15 cellular contexts compared by ENCODE assay signal in genomic region chr12:99026332-99027116, GRCh38.
DNase-seq lines count a peak whose midpoint lies in the region; ATAC-seq and TF ChIP-seq lines count a peak whose summit lies in the region.
"Had no signal": no experiment of that assay in that cellular context is flagged by ENCODE, and none has a peak within 500 bp of the region (broad histone marks: within the 10 kb centered on the region; RNA-seq: fewer than 3 reads in every experiment).

No MANE protein-coding gene starts in this region.

- ATAC-seq in GM18520 (IDR thresholded peaks at IDR 0.05; ENCODE audit: unreplicated experiment) (peak; percentile 35), GM21576 (IDR thresholded peaks at IDR 0.05; ENCODE audit: unreplicated experiment) (peak; percentile 71), HG03175 (IDR thresholded peaks at IDR 0.05; ENCODE audit: unreplicated experiment) (peak; percentile 72)
- ATAC-seq in stimulated activated naive CD8-positive, alpha-beta T cell treated with anti-CD3 and anti-CD28 coated beads, Interleukin-15, amount 100 ng/mL, for 72 hours, result no peak
- ATAC-seq: activated CD8-positive, alpha-beta memory T cell treated with anti-CD3 and anti-CD28 coated beads, Interleukin-2, amount 10 ng/mL, durations not matched to agents 7 days and 5 days had no signal

- H3K79me2 ChIP-seq in OCI-LY3 (ENCODE audit: low read length) (no peaks in the 10 kb centered on the region), smooth muscle cell (ENCODE audit: low read depth) (no peaks in the 10 kb centered on the region)

- H3K27ac ChIP-seq in OCI-LY3 (ENCODE audit: low read length) (peak overlapping the region; percentile 54), smooth muscle cell (ENCODE audit: low read depth) (no peak overlapping the region)
- H3K27ac ChIP-seq: thyroid gland had no signal

- H3K9me3 ChIP-seq in OCI-LY3 (ENCODE audit: insufficient read depth, low read length), result no peaks in the 10 kb centered on the region
- H3K9me3 ChIP-seq in smooth muscle cell (replicated peaks; ENCODE audit: low read depth), result no peaks in the 10 kb centered on the region
- H3K9me3 ChIP-seq: thyroid gland had no signal

- H3K4me1 Mint-ChIP-seq in stimulated activated naive CD8-positive, alpha-beta T cell treated with anti-CD3 and anti-CD28 coated beads, Interleukin-15, amount 100 ng/mL, for 72 hours, result no peaks in the 10 kb centered on the region
- H3K4me1 Mint-ChIP-seq: activated CD8-positive, alpha-beta memory T cell treated with anti-CD3 and anti-CD28 coated beads, Interleukin-2, amount 10 ng/mL, durations not matched to agents 7 days and 5 days; CD4-positive, CD25-positive, alpha-beta regulatory T cell had no signal

- no peak for TF ChIP-seq CTCF in OCI-LY3 (IDR thresholded peaks at IDR 0.05; ENCODE audit: low read depth, low read length)
- TF ChIP-seq CTCF in smooth muscle cell (IDR thresholded peaks at IDR 0.05; ENCODE audit: borderline replicate concordance, insufficient read depth, poor library complexity, severe bottlenecking), result no peak

- H3K4me3 ChIP-seq in OCI-LY3 (ENCODE audit: low read length) (no peak overlapping the region), smooth muscle cell (no peak overlapping the region)
- H3K4me3 ChIP-seq: thyroid gland had no signal

- DNase-seq in smooth muscle cell (lab: John Stamatoyannopoulos, UW; ENCODE audit: unreplicated experiment), result no peak
- no peak for DNase-seq in COR-L47 (lab: John Stamatoyannopoulos, UW)
- DNase-seq in HUDEP-2 (lab: John Stamatoyannopoulos, UW; ENCODE audit: unreplicated experiment in 76 of 76), result no peak
- no peak for DNase-seq in stimulated activated naive CD8-positive, alpha-beta T cell treated with anti-CD3 and anti-CD28 coated beads, Interleukin-15, amount 100 ng/mL, for 72 hours
- DNase-seq: activated CD8-positive, alpha-beta memory T cell treated with anti-CD3 and anti-CD28 coated beads, Interleukin-2, amount 10 ng/mL, durations not matched to agents 7 days and 5 days; activated gamma-delta T cell; CD4-positive, CD25-positive, alpha-beta regulatory T cell; NCI-H2029 treated with DMSO at 0.1 percent for 48 hours; NCI-H524 treated with DMSO at 0.1 percent for 48 hours; stimulated activated CD4-positive, alpha-beta T cell treated with anti-CD3 and anti-CD28 coated beads, Interleukin-4, amount 100 ng/mL, for 4 hours; thyroid gland had no signal

- peaks cover 11% of the 10 kb centered on the region for H3K27me3 Mint-ChIP-seq in stimulated activated naive CD8-positive, alpha-beta T cell treated with anti-CD3 and anti-CD28 coated beads, Interleukin-15, amount 100 ng/mL, for 72 hours
- H3K27me3 Mint-ChIP-seq: CD4-positive, CD25-positive, alpha-beta regulatory T cell had no signal

- H3K9ac ChIP-seq in OCI-LY3 (ENCODE audit: low read length) (no peak overlapping the region), smooth muscle cell (ENCODE audit: low read depth) (no peak overlapping the region)

- H3K27me3 ChIP-seq in OCI-LY3 (ENCODE audit: low read depth, low read length), result no peaks in the 10 kb centered on the region
- H3K27me3 ChIP-seq in smooth muscle cell (ENCODE audit: low read depth), result no peaks in the 10 kb centered on the region
- H3K27me3 ChIP-seq: thyroid gland had no signal

- no peak overlapping the region for H3K4me3 Mint-ChIP-seq in stimulated activated naive CD8-positive, alpha-beta T cell treated with anti-CD3 and anti-CD28 coated beads, Interleukin-15, amount 100 ng/mL, for 72 hours
- H3K4me3 Mint-ChIP-seq: activated CD8-positive, alpha-beta memory T cell treated with anti-CD3 and anti-CD28 coated beads, Interleukin-2, amount 10 ng/mL, durations not matched to agents 7 days and 5 days; CD4-positive, CD25-positive, alpha-beta regulatory T cell had no signal

- H3K36me3 ChIP-seq in OCI-LY3 (replicated peaks; ENCODE audit: low read depth, low read length) (no peaks in the 10 kb centered on the region), smooth muscle cell (ENCODE audit: low read depth) (no peaks in the 10 kb centered on the region)
- H3K36me3 ChIP-seq: thyroid gland had no signal

- H4K20me1 ChIP-seq in OCI-LY3 (ENCODE audit: insufficient read depth, low read length) (no peaks in the 10 kb centered on the region), smooth muscle cell (ENCODE audit: low read depth) (no peaks in the 10 kb centered on the region)

- H3K9me3 Mint-ChIP-seq in stimulated activated naive CD8-positive, alpha-beta T cell treated with anti-CD3 and anti-CD28 coated beads, Interleukin-15, amount 100 ng/mL, for 72 hours, result peaks cover 0 to 6% of the 10 kb centered on the region in 2 donors

- H3F3A ChIP-seq in smooth muscle cell (ENCODE audit: low read depth), result no peaks in the 10 kb centered on the region

- H3K27ac Mint-ChIP-seq in stimulated activated naive CD8-positive, alpha-beta T cell treated with anti-CD3 and anti-CD28 coated beads, Interleukin-15, amount 100 ng/mL, for 72 hours, result no peak overlapping the region
- H3K27ac Mint-ChIP-seq: activated CD8-positive, alpha-beta memory T cell treated with anti-CD3 and anti-CD28 coated beads, Interleukin-2, amount 10 ng/mL, durations not matched to agents 7 days and 5 days; CD4-positive, CD25-positive, alpha-beta regulatory T cell had no signal

- WGBS in smooth muscle cell (ENCODE audit: low lambda C conversion rate), result 82% methylated on average over 4 of the region's 4 CpGs

- peak overlapping the region; percentile 55 for H3K4me2 ChIP-seq in OCI-LY3 (ENCODE audit: low read length)
- no peak overlapping the region for H3K4me2 ChIP-seq in smooth muscle cell

- H2AFZ ChIP-seq in OCI-LY3 (ENCODE audit: low read depth, low read length) (no peak overlapping the region; the same call in 1 of the 2 replicates), smooth muscle cell (ENCODE audit: low read depth) (no peak overlapping the region)

- peaks cover 60% of the 10 kb centered on the region for H3K4me1 ChIP-seq in OCI-LY3 (ENCODE audit: low read length)
- no peaks in the 10 kb centered on the region for H3K4me1 ChIP-seq in smooth muscle cell (ENCODE audit: low read depth)
- H3K4me1 ChIP-seq: thyroid gland had no signal
